In the genomic region with DNA sequence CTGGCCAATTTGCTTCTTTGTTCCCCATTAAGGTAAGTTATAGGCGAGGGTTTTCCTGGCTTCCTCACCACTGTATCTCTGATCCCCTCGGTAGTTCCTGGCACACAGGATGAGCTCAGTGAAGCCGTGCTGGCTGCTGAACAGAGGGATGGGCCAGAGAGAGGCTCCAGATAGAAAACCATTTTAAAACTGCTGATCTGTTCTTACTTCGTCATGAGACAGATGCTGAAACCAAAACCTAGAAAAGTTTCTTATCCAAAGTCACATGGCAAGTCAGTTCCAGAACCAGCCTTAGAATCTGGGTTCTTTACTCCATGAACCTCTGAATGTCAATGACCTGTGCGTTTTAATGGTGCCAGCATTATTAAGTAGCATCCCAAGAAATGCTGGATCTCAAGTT, we compare ENCODE assay signal across 30 cellular contexts.
"Had no signal": no experiment of that assay in that cellular context is flagged by ENCODE, and none has a peak within 500 bp of the region (broad histone marks: within the 10 kb centered on the region; RNA-seq: fewer than 3 reads in every experiment).

No MANE protein-coding gene starts in this region.

- H3K4me2 ChIP-seq: PC-9 had no signal

- DNase-seq: activated CD4-positive, alpha-beta memory T cell treated with anti-CD3 and anti-CD28 coated beads, Interleukin-2, amount 10 ng/mL, durations not matched to agents 7 days and 5 days; activated CD4-positive, alpha-beta T cell treated with anti-CD3 and anti-CD28 coated beads for 1 hour; activated CD4-positive, alpha-beta T cell treated with anti-CD3 and anti-CD28 coated beads for 48 hours; activated CD4-positive, CD25-positive, alpha-beta regulatory T cell; activated CD8-positive, alpha-beta memory T cell treated with anti-CD3 and anti-CD28 coated beads for 24 hours; activated CD8-positive, alpha-beta memory T cell treated with anti-CD3 and anti-CD28 coated beads, Interleukin-2, amount 10 ng/mL, durations not matched to agents 7 days and 5 days; activated effector memory CD4-positive, alpha-beta T cell treated with anti-CD3 and anti-CD28 coated beads, Interleukin-2, amount 50 U/mL, for 16 hours; activated naive CD4-positive, alpha-beta T cell; activated naive CD4-positive, alpha-beta T cell treated with anti-CD3 and anti-CD28 coated beads, Interleukin-2, amount 50 U/mL, for 16 hours; activated naive CD8-positive, alpha-beta T cell treated with anti-CD3 and anti-CD28 coated beads for 36 hours; activated T-cell treated with anti-CD3 and anti-CD28 coated beads, Interleukin-2, amount 50 U/mL, for 1 hour; activated T-cell treated with anti-CD3 and anti-CD28 coated beads, Interleukin-2, amount 50 U/mL, for 72 hours; amniotic stem cell; KG1; NCI-H1092 treated with DMSO at 0.1 percent for 48 hours; NCI-H1417 treated with DMSO at 0.1 percent for 48 hours; NCI-H1930; NCI-H2081 treated with DMSO at 0.1 percent for 48 hours; NCI-H226; NCI-H446 treated with DMSO at 0.1 percent for 48 hours; NCI-H524; NK-92 treated with Interleukin-12 subunit alpha and Interleukin-12 subunit beta, amount 100 ng/mL, for 24 hours; PC-9; Right ventricle myocardium superior; SW 1271; T-helper 1 cell; T-helper 2 cell; T-helper 9 cell had no signal

- H3K9me3 Mint-ChIP-seq: activated naive CD8-positive, alpha-beta T cell treated with anti-CD3 and anti-CD28 coated beads for 36 hours; activated T-helper 17 cell treated with anti-CD3 and anti-CD28 coated beads, Interleukin-2, amount 50 U/mL, for 72 hours had no signal

- H3K27ac Mint-ChIP-seq: activated CD4-positive, alpha-beta memory T cell treated with anti-CD3 and anti-CD28 coated beads, Interleukin-2, amount 10 ng/mL, durations not matched to agents 7 days and 5 days; activated CD8-positive, alpha-beta memory T cell treated with anti-CD3 and anti-CD28 coated beads, Interleukin-2, amount 10 ng/mL, durations not matched to agents 7 days and 5 days; activated naive CD8-positive, alpha-beta T cell treated with anti-CD3 and anti-CD28 coated beads for 36 hours; activated T-cell treated with anti-CD3 and anti-CD28 coated beads, Interleukin-2, amount 50 U/mL, for 72 hours; activated T-helper 17 cell treated with anti-CD3 and anti-CD28 coated beads, Interleukin-2, amount 50 U/mL, for 72 hours had no signal

- ATAC-seq: activated CD8-positive, alpha-beta memory T cell treated with anti-CD3 and anti-CD28 coated beads, Interleukin-2, amount 10 ng/mL, durations not matched to agents 7 days and 5 days; activated T-cell treated with anti-CD3 and anti-CD28 coated beads, Interleukin-2, amount 50 U/mL, for 72 hours; activated T-helper 17 cell treated with anti-CD3 and anti-CD28 coated beads, Interleukin-2, amount 50 U/mL, for 72 hours had no signal

- H2AFZ ChIP-seq: PC-9 had no signal

- H3K27me3 Mint-ChIP-seq: activated CD8-positive, alpha-beta memory T cell treated with anti-CD3 and anti-CD28 coated beads, Interleukin-2, amount 10 ng/mL, durations not matched to agents 7 days and 5 days; activated naive CD8-positive, alpha-beta T cell treated with anti-CD3 and anti-CD28 coated beads for 36 hours had no signal

- H3K36me3 Mint-ChIP-seq: activated CD8-positive, alpha-beta memory T cell treated with anti-CD3 and anti-CD28 coated beads, Interleukin-2, amount 10 ng/mL, durations not matched to agents 7 days and 5 days; activated naive CD8-positive, alpha-beta T cell treated with anti-CD3 and anti-CD28 coated beads for 36 hours had no signal

- H3K27ac ChIP-seq: PC-9, VCaP had no signal

- H3K4me3 Mint-ChIP-seq: activated CD4-positive, alpha-beta memory T cell treated with anti-CD3 and anti-CD28 coated beads, Interleukin-2, amount 10 ng/mL, durations not matched to agents 7 days and 5 days; activated CD8-positive, alpha-beta memory T cell treated with anti-CD3 and anti-CD28 coated beads, Interleukin-2, amount 10 ng/mL, durations not matched to agents 7 days and 5 days; activated naive CD8-positive, alpha-beta T cell treated with anti-CD3 and anti-CD28 coated beads for 36 hours; activated T-helper 17 cell treated with anti-CD3 and anti-CD28 coated beads, Interleukin-2, amount 50 U/mL, for 72 hours had no signal

- H3K4me3 ChIP-seq: PC-9 had no signal

- H3K4me1 Mint-ChIP-seq: activated CD4-positive, alpha-beta memory T cell treated with anti-CD3 and anti-CD28 coated beads, Interleukin-2, amount 10 ng/mL, durations not matched to agents 7 days and 5 days; activated T-helper 17 cell treated with anti-CD3 and anti-CD28 coated beads, Interleukin-2, amount 50 U/mL, for 72 hours had no signal
